ENCODE assay signal across 8 cellular contexts in genomic region chr17:8173056-8173870, GRCh38. TPM values are rescaled to one million over a fixed set of nuclear protein-coding genes. Genes with fewer than 3 reads are reported as not detected.
A peak's percentile ranks its signal among the peaks of the same experiment; 100 is the strongest.
DNase-seq lines count a peak whose midpoint lies in the region; ATAC-seq, FAIRE-seq and TF ChIP-seq lines count a peak whose summit lies in the region.

No MANE protein-coding gene starts in this region.

- no peak for TF ChIP-seq CTCF in CD4-positive, alpha-beta T cell (IDR thresholded peaks at IDR 0.05)
- no peak for TF ChIP-seq CTCF in HepG2 (CRISPR knock-in tag; IDR thresholded peaks at IDR 0.05)

- 1% methylated on average over 21 of the region's 23 CpGs for WGBS in HepG2 (ENCODE audit: low lambda C conversion rate)

- no peaks in the 10 kb centered on the region for H3K79me2 ChIP-seq in HepG2 (ENCODE audit: insufficient read depth, low read length)

- peaks cover 46% of the 10 kb centered on the region for H3K4me1 ChIP-seq in HepG2 (ENCODE audit: insufficient read depth, low read length)

- peak overlapping the region; percentile 44 for H2AFZ ChIP-seq in HepG2 (ENCODE audit: low read length)

- no peaks in the 10 kb centered on the region for H3K36me3 ChIP-seq in HepG2 (replicated peaks in 1 of 2; ENCODE audit: control insufficient read depth in 1 of 2, insufficient read depth in 2 of 2, low read length in 2 of 2)

- in situ Hi-C loops in HepG2 (cut with HindIII; ENCODE audit: extremely low pct_ligation_motif_present, low pct_unique_long_range_greater_than_20kb): no loop called here

- H3K4me1 Mint-ChIP-seq in CD4-positive, alpha-beta T cell (ENCODE audit: low read depth): peaks cover 51% of the 10 kb centered on the region

- H3K27me3 Mint-ChIP-seq in CD4-positive, alpha-beta T cell: no peaks in the 10 kb centered on the region

- peak overlapping the region; percentile 95 for H3K27ac ChIP-seq in CD4-positive, alpha-beta T cell (ENCODE audit: low read depth, low read length)
- H3K27ac ChIP-seq in HepG2 (ENCODE audit: extremely low read length, insufficient read depth, low read length): peak overlapping the region; percentile 97

- peak; percentile 100 for TF ChIP-seq POLR2A in HepG2 (IDR thresholded peaks at IDR 0.05; ENCODE audit: insufficient read depth in 1 of 2, low read depth in 2 of 2, low read length in 2 of 2)

- peaks cover 9% of the 10 kb centered on the region for H3K36me3 Mint-ChIP-seq in CD4-positive, alpha-beta T cell (ENCODE audit: low read depth)

- peak overlapping the region; percentile 93 for H3K9ac ChIP-seq in HepG2 (ENCODE audit: insufficient read depth, low read depth, low read length)

- peak overlapping the region; percentile 99 for H3K27ac Mint-ChIP-seq in CD4-positive, alpha-beta T cell

- H3K27me3 ChIP-seq in CD4-positive, alpha-beta T cell (ENCODE audit: control insufficient read depth, insufficient read depth, low read length): no peaks in the 10 kb centered on the region
- H3K27me3 ChIP-seq in HepG2 (ENCODE audit: control insufficient read depth in 1 of 2, insufficient read depth in 2 of 2, low read length in 2 of 2): no peaks in the 10 kb centered on the region; a peak in 1 of 5 replicates

- H3K9me3 Mint-ChIP-seq in CD4-positive, alpha-beta T cell: no peaks in the 10 kb centered on the region

- H3K4me3 Mint-ChIP-seq in CD4-positive, alpha-beta T cell: peak overlapping the region; percentile 90

- DNase-seq in CD4-positive, alpha-beta T cell: peak in 9 of 10 experiments; percentile 56 to 82 (median 67)
- peak; percentile 95 for DNase-seq in NCI-H510A treated with DMSO at 0.1 percent for 48 hours (lab: John Stamatoyannopoulos, UW)
- peak; percentile 73 to 77 for DNase-seq in activated CD4-positive, alpha-beta T cell treated with anti-CD3 and anti-CD28 coated beads for 24 hours (ENCODE audit: low read depth in 2 of 2)
- peak; percentile 97 for DNase-seq in dermis blood vessel endothelial cell
- DNase-seq in HepG2 (ENCODE audit: low spot score): peak; percentile 98
- DNase-seq in stimulated activated CD4-positive, alpha-beta T cell treated with anti-CD3 and anti-CD28 coated beads, TNF-alpha, amount 100 ng/mL, for 1 hour (ENCODE audit: low read depth in 3 of 3, low spot score in 1 of 3): peak in 2 of 3 donors; percentile 53 to 55

- intact Hi-C loops in CD4-positive, alpha-beta T cell (cut with DNase I, micrococcal nuclease): loop anchor here in 1 of 2 experiments (1.0 to 5.0 kb wide), 6 partner anchors 9 to 74 kb away; partner anchors contain the start of genes CTC1, HES7 and PFAS
- intact Hi-C loops in HepG2 (cut with micrococcal nuclease; ENCODE audit: unreplicated experiment): loop anchor here (1.0 to 2.0 kb wide), 2 partner anchors 34 to 37 kb away; partner anchors contain the start of gene AURKB

- POLR2A ChIA-PET in CD4-positive, alpha-beta T cell (lab: Charles Lee): interaction anchor here (0.5 to 6.7 kb wide), 29 partner anchors 10 to 487 kb away, joined by 3 to 419 read pairs (median 5); partner anchors contain the start of genes ALOXE3, AURKB, BORCS6 and CTC1
- POLR2A ChIA-PET in HepG2 (lab: Yijun Ruan, JAX): interaction anchor here (0.7 to 4.5 kb wide), 41 partner anchors 9 to 988 kb away, joined by 3 to 160 read pairs (median 5); partner anchors contain the start of genes ALOXE3, ATP1B2, AURKB and BORCS6

- H3K9me3 ChIP-seq in CD4-positive, alpha-beta T cell (ENCODE audit: control insufficient read depth, low read length): no peaks in the 10 kb centered on the region
- H3K9me3 ChIP-seq in HepG2 (ENCODE audit: low read length): no peaks in the 10 kb centered on the region

- TF ChIP-seq EP300 in HepG2 (IDR thresholded peaks at IDR 0.05; ENCODE audit: low read depth in 2 of 2, low read length in 2 of 2) (peak; percentile 12 to 83; a peak in 3 of 4 replicates), HepG2 (CRISPR knock-in tag; IDR thresholded peaks at IDR 0.05; ENCODE audit: borderline replicate concordance) (peak; percentile 90)

- peak overlapping the region; percentile 95 for H3K4me2 ChIP-seq in HepG2 (ENCODE audit: low read depth, low read length)

- H3K4me3 ChIP-seq in HepG2 (replicated peaks in 1 of 3; ENCODE audit: insufficient read depth in 1 of 3, low read depth in 2 of 3, low read length in 3 of 3): peak overlapping the region; percentile 60 to 78 (median 73)

- no peaks in the 10 kb centered on the region for H4K20me1 ChIP-seq in HepG2 (ENCODE audit: insufficient read depth, low read length)

- peak; percentile 81 for ATAC-seq in CD4-positive, alpha-beta T cell (ENCODE audit: poor library complexity)
- ATAC-seq in GM19372 (IDR thresholded peaks at IDR 0.05; ENCODE audit: low read depth, unreplicated experiment): peak; percentile 67
- peak; percentile 54 for ATAC-seq in HG03460 (IDR thresholded peaks at IDR 0.05; ENCODE audit: unreplicated experiment)
- ATAC-seq in HepG2: peak; percentile 70

- CTCF ChIA-PET in CD4-positive, alpha-beta T cell (lab: Charles Lee): interaction anchor here (0.7 to 2.2 kb wide), 10 partner anchors 9 to 100 kb away, joined by 3 to 7 read pairs (median 4); partner anchors contain the start of gene CTC1
- CTCF ChIA-PET in HepG2 (lab: Yijun Ruan, JAX; ENCODE audit: low intra/inter-chr PET ratio, low total read pairs): no interaction called here

- TSS peak; percentile 100 for BruUV-seq in HepG2 (replicated peaks; lab: Mats Ljungman, UMichigan)

- FAIRE-seq in HepG2 (lab: Jason Lieb, UNC): peak; percentile 64

- peak; percentile 70 for TF ChIP-seq RAD21 in HepG2 (CRISPR knock-in tag; IDR thresholded peaks at IDR 0.05)

RNA-seq across cellular contexts. Expression of gene TMEM107, which starts 2.9 kb away (rescaled TPM):
- 10 to 100 TPM; 12.2 to 12.9 TPM for total RNA-seq in CD4-positive, alpha-beta T cell
- 13.0 and 17.5 TPM in 2 replicates for total RNA-seq in dermis blood vessel endothelial cell
- total RNA-seq in HepG2 (2016; rRNA removed; fragmentation: Illumina TruSeq; extraction: Trizol): 3.8 and 15.3 TPM in 2 replicates
- 138 and 159 TPM in 2 replicates for total RNA-seq in HepG2 (2016; cell fraction: cytosol; rRNA removed; fragmentation: Illumina TruSeq; extraction: Trizol; ENCODE audit: low read depth)
- 4.0 and 13.1 TPM in 2 replicates for total RNA-seq in HepG2 (2016; cell fraction: insoluble cytoplasmic fraction; rRNA removed; fragmentation: Illumina TruSeq; extraction: Trizol)
- total RNA-seq in HepG2 (2016; cell fraction: membrane; rRNA removed; fragmentation: Illumina TruSeq; extraction: Trizol): 25.0 and 29.6 TPM in 2 replicates
- total RNA-seq in HepG2 (2016; cell fraction: nucleus; rRNA removed; fragmentation: Illumina TruSeq; extraction: Trizol): 18.7 and 21.8 TPM in 2 replicates
- polyA plus RNA-seq in HepG2 (2011; rRNA removed): 4.5 and 7.2 TPM in 2 replicates
- 5.0 and 5.5 TPM in 2 replicates for polyA plus RNA-seq in HepG2 (2011; cell fraction: cytosol; rRNA removed)
- 3.9 and 4.3 TPM in 2 replicates for polyA plus RNA-seq in HepG2 (2011; cell fraction: nucleus; rRNA removed)
- 2.6 and 3.6 TPM in 2 replicates for polyA plus RNA-seq in HepG2 (2012)
- polyA plus RNA-seq in HepG2 (2016; cell fraction: cytosol; fragmentation: Illumina TruSeq; extraction: Trizol; ENCODE audit: low read depth): 2.4 and 3.4 TPM in 2 replicates
- polyA plus RNA-seq in HepG2 (2016; cell fraction: insoluble cytoplasmic fraction; fragmentation: Illumina TruSeq; extraction: Trizol; ENCODE audit: low read depth): 3.4 and 3.5 TPM in 2 replicates
- polyA plus RNA-seq in HepG2 (2016; cell fraction: membrane; fragmentation: Illumina TruSeq; extraction: Trizol; ENCODE audit: low read depth): 2.1 and 3.3 TPM in 2 replicates
- polyA plus RNA-seq in HepG2 (2016; cell fraction: nucleus; fragmentation: Illumina TruSeq; extraction: Trizol; ENCODE audit: insufficient read depth, low read depth): 4.5 and 4.6 TPM in 2 replicates
- polyA minus RNA-seq in HepG2 (2011; rRNA and poly(A)+ RNA removed; ENCODE audit: low replicate concordance): 121 and 165 TPM in 2 replicates
- polyA minus RNA-seq in HepG2 (2011; cell fraction: cytosol; rRNA and poly(A)+ RNA removed): 34.2 and 36.5 TPM in 2 replicates
- polyA minus RNA-seq in HepG2 (2011; cell fraction: nucleus; rRNA and poly(A)+ RNA removed): 79.1 and 96.4 TPM in 2 replicates

RNA-seq across cellular contexts. Expression of gene VAMP2, which starts 10.5 kb away (rescaled TPM):
- 100 to 1,000 TPM; 351 to 366 TPM for total RNA-seq in CD4-positive, alpha-beta T cell
- total RNA-seq in dermis blood vessel endothelial cell (4.4 and 5.2 TPM in 2 replicates), HepG2 (2016; rRNA removed; fragmentation: Illumina TruSeq; extraction: Trizol) (2.0 and 3.9 TPM in 2 replicates)
- 4.1 and 5.2 TPM in 2 replicates for total RNA-seq in HepG2 (2016; cell fraction: cytosol; rRNA removed; fragmentation: Illumina TruSeq; extraction: Trizol; ENCODE audit: low read depth)
- total RNA-seq in HepG2 (2016; cell fraction: insoluble cytoplasmic fraction; rRNA removed; fragmentation: Illumina TruSeq; extraction: Trizol): 1.9 and 3.4 TPM in 2 replicates
- 3.2 and 3.4 TPM in 2 replicates for total RNA-seq in HepG2 (2016; cell fraction: membrane; rRNA removed; fragmentation: Illumina TruSeq; extraction: Trizol)
- 6.5 and 7.1 TPM in 2 replicates for total RNA-seq in HepG2 (2016; cell fraction: nucleus; rRNA removed; fragmentation: Illumina TruSeq; extraction: Trizol)
- polyA plus RNA-seq in HepG2 (2011; rRNA removed): 17.2 and 19.6 TPM in 2 replicates
- polyA plus RNA-seq in HepG2 (2011; cell fraction: cytosol; rRNA removed): 10.1 and 13.2 TPM in 2 replicates
- 40.7 and 63.7 TPM in 2 replicates for polyA plus RNA-seq in HepG2 (2011; cell fraction: nucleus; rRNA removed)
- polyA plus RNA-seq in HepG2 (2012): 29.0 and 34.1 TPM in 2 replicates
- polyA plus RNA-seq in HepG2 (2016; cell fraction: cytosol; fragmentation: Illumina TruSeq; extraction: Trizol; ENCODE audit: low read depth): 2.0 and 2.2 TPM in 2 replicates
- polyA plus RNA-seq in HepG2 (2016; cell fraction: insoluble cytoplasmic fraction; fragmentation: Illumina TruSeq; extraction: Trizol; ENCODE audit: low read depth): 7.1 and 8.5 TPM in 2 replicates
- 4.9 and 5.5 TPM in 2 replicates for polyA plus RNA-seq in HepG2 (2016; cell fraction: membrane; fragmentation: Illumina TruSeq; extraction: Trizol; ENCODE audit: low read depth)
- 35.4 and 36.0 TPM in 2 replicates for polyA plus RNA-seq in HepG2 (2016; cell fraction: nucleus; fragmentation: Illumina TruSeq; extraction: Trizol; ENCODE audit: insufficient read depth, low read depth)
- 6.8 and 7.6 TPM in 2 replicates for polyA minus RNA-seq in HepG2 (2011; rRNA and poly(A)+ RNA removed; ENCODE audit: low replicate concordance)
- polyA minus RNA-seq in HepG2 (2011; cell fraction: cytosol; rRNA and poly(A)+ RNA removed): 3.4 and 6.6 TPM in 2 replicates
- 10.8 and 14.9 TPM in 2 replicates for polyA minus RNA-seq in HepG2 (2011; cell fraction: nucleus; rRNA and poly(A)+ RNA removed)

RNA-seq across cellular contexts. Expression of gene BORCS6, which starts 16.7 kb away (rescaled TPM):
- total RNA-seq in CD4-positive, alpha-beta T cell: 1 to 10 TPM; 6.1 to 6.4 TPM
- 16.6 and 18.9 TPM in 2 replicates for total RNA-seq in dermis blood vessel endothelial cell
- 5.1 and 5.3 TPM in 2 replicates for total RNA-seq in HepG2 (2016; rRNA removed; fragmentation: Illumina TruSeq; extraction: Trizol)
- 1.3 and 1.4 TPM in 2 replicates for total RNA-seq in HepG2 (2016; cell fraction: cytosol; rRNA removed; fragmentation: Illumina TruSeq; extraction: Trizol; ENCODE audit: low read depth)
- 4.3 and 5.3 TPM in 2 replicates for total RNA-seq in HepG2 (2016; cell fraction: insoluble cytoplasmic fraction; rRNA removed; fragmentation: Illumina TruSeq; extraction: Trizol)
- 3.0 and 3.2 TPM in 2 replicates for total RNA-seq in HepG2 (2016; cell fraction: membrane; rRNA removed; fragmentation: Illumina TruSeq; extraction: Trizol)
- total RNA-seq in HepG2 (2016; cell fraction: nucleus; rRNA removed; fragmentation: Illumina TruSeq; extraction: Trizol): 2.1 and 2.4 TPM in 2 replicates
- polyA plus RNA-seq in HepG2 (2011; rRNA removed): 2.0 and 3.2 TPM in 2 replicates
- polyA plus RNA-seq in HepG2 (2011; cell fraction: cytosol; rRNA removed): 3.3 and 3.8 TPM in 2 replicates
- polyA plus RNA-seq in HepG2 (2011; cell fraction: nucleus; rRNA removed): 1.8 and 2.1 TPM in 2 replicates
- polyA plus RNA-seq in HepG2 (2012): 2.9 and 3.6 TPM in 2 replicates
- polyA plus RNA-seq in HepG2 (2016; cell fraction: cytosol; fragmentation: Illumina TruSeq; extraction: Trizol; ENCODE audit: low read depth): 1.1 TPM in 2 replicates
- polyA plus RNA-seq in HepG2 (2016; cell fraction: insoluble cytoplasmic fraction; fragmentation: Illumina TruSeq; extraction: Trizol; ENCODE audit: low read depth): 4.1 and 5.6 TPM in 2 replicates
- polyA plus RNA-seq in HepG2 (2016; cell fraction: membrane; fragmentation: Illumina TruSeq; extraction: Trizol; ENCODE audit: low read depth): 1.5 and 1.8 TPM in 2 replicates
- polyA plus RNA-seq in HepG2 (2016; cell fraction: nucleus; fragmentation: Illumina TruSeq; extraction: Trizol; ENCODE audit: insufficient read depth, low read depth): 2.6 and 2.8 TPM in 2 replicates
- 6.1 and 8.3 TPM in 2 replicates for polyA minus RNA-seq in HepG2 (2011; rRNA and poly(A)+ RNA removed; ENCODE audit: low replicate concordance)
- 2.1 and 3.3 TPM in 2 replicates for polyA minus RNA-seq in HepG2 (2011; cell fraction: cytosol; rRNA and poly(A)+ RNA removed)
- 1.2 and 1.9 TPM in 2 replicates for polyA minus RNA-seq in HepG2 (2011; cell fraction: nucleus; rRNA and poly(A)+ RNA removed)

RNA-seq across cellular contexts. Expression of gene PER1, which starts 21.1 kb away (rescaled TPM):
- total RNA-seq in CD4-positive, alpha-beta T cell: 1,000 to 10,000 TPM; 1,723 to 1,794 TPM
- total RNA-seq in dermis blood vessel endothelial cell: 7.7 and 18.7 TPM in 2 replicates
- 2.6 and 5.5 TPM in 2 replicates for total RNA-seq in HepG2 (2016; rRNA removed; fragmentation: Illumina TruSeq; extraction: Trizol)
- total RNA-seq in HepG2 (2016; cell fraction: cytosol; rRNA removed; fragmentation: Illumina TruSeq; extraction: Trizol; ENCODE audit: low read depth): 1.8 and 2.9 TPM in 2 replicates
- 3.2 and 5.8 TPM in 2 replicates for total RNA-seq in HepG2 (2016; cell fraction: insoluble cytoplasmic fraction; rRNA removed; fragmentation: Illumina TruSeq; extraction: Trizol)
- 1.4 and 1.9 TPM in 2 replicates for total RNA-seq in HepG2 (2016; cell fraction: membrane; rRNA removed; fragmentation: Illumina TruSeq; extraction: Trizol)
- total RNA-seq in HepG2 (2016; cell fraction: nucleus; rRNA removed; fragmentation: Illumina TruSeq; extraction: Trizol): 4.1 and 4.3 TPM in 2 replicates
- 3.6 and 5.2 TPM in 2 replicates for polyA plus RNA-seq in HepG2 (2011; rRNA removed)
- polyA plus RNA-seq in HepG2 (2011; cell fraction: cytosol; rRNA removed): 1.3 and 1.4 TPM in 2 replicates
- 32.0 and 32.6 TPM in 2 replicates for polyA plus RNA-seq in HepG2 (2011; cell fraction: nucleus; rRNA removed)
- 7.8 and 11.4 TPM in 2 replicates for polyA plus RNA-seq in HepG2 (2012)
- 0.38 and 0.70 TPM in 2 replicates for polyA plus RNA-seq in HepG2 (2016; cell fraction: cytosol; fragmentation: Illumina TruSeq; extraction: Trizol; ENCODE audit: low read depth)
- polyA plus RNA-seq in HepG2 (2016; cell fraction: insoluble cytoplasmic fraction; fragmentation: Illumina TruSeq; extraction: Trizol; ENCODE audit: low read depth): 2.2 and 3.6 TPM in 2 replicates
- 0.49 and 0.90 TPM in 2 replicates for polyA plus RNA-seq in HepG2 (2016; cell fraction: membrane; fragmentation: Illumina TruSeq; extraction: Trizol; ENCODE audit: low read depth)
- polyA plus RNA-seq in HepG2 (2016; cell fraction: nucleus; fragmentation: Illumina TruSeq; extraction: Trizol; ENCODE audit: insufficient read depth, low read depth): 13.1 and 17.6 TPM in 2 replicates
- 11.1 and 12.7 TPM in 2 replicates for polyA minus RNA-seq in HepG2 (2011; rRNA and poly(A)+ RNA removed; ENCODE audit: low replicate concordance)
- 3.8 and 6.2 TPM in 2 replicates for polyA minus RNA-seq in HepG2 (2011; cell fraction: cytosol; rRNA and poly(A)+ RNA removed)
- polyA minus RNA-seq in HepG2 (2011; cell fraction: nucleus; rRNA and poly(A)+ RNA removed): 10.4 and 10.7 TPM in 2 replicates

RNA-seq across cellular contexts. Expression of gene AURKB, which starts 37.1 kb away (rescaled TPM):
- 1 to 10 TPM in 1 of 2 experiments, under 1 TPM in 1; 0.56 to 1.4 TPM for total RNA-seq in CD4-positive, alpha-beta T cell
- total RNA-seq in dermis blood vessel endothelial cell (15.3 and 58.0 TPM in 2 replicates), HepG2 (2016; rRNA removed; fragmentation: Illumina TruSeq; extraction: Trizol) (67.7 and 75.3 TPM in 2 replicates)
- total RNA-seq in HepG2 (2016; cell fraction: cytosol; rRNA removed; fragmentation: Illumina TruSeq; extraction: Trizol; ENCODE audit: low read depth): 35.3 and 36.5 TPM in 2 replicates
- total RNA-seq in HepG2 (2016; cell fraction: insoluble cytoplasmic fraction; rRNA removed; fragmentation: Illumina TruSeq; extraction: Trizol): 56.7 and 73.3 TPM in 2 replicates
- 32.1 and 37.8 TPM in 2 replicates for total RNA-seq in HepG2 (2016; cell fraction: membrane; rRNA removed; fragmentation: Illumina TruSeq; extraction: Trizol)
- total RNA-seq in HepG2 (2016; cell fraction: nucleus; rRNA removed; fragmentation: Illumina TruSeq; extraction: Trizol): 41.9 and 49.2 TPM in 2 replicates
- 21.8 and 29.5 TPM in 2 replicates for polyA plus RNA-seq in HepG2 (2011; rRNA removed)
- 13.9 and 23.3 TPM in 2 replicates for polyA plus RNA-seq in HepG2 (2011; cell fraction: cytosol; rRNA removed)
- 85.7 and 130 TPM in 2 replicates for polyA plus RNA-seq in HepG2 (2011; cell fraction: nucleus; rRNA removed)
- 28.3 and 50.5 TPM in 2 replicates for polyA plus RNA-seq in HepG2 (2012)
- polyA plus RNA-seq in HepG2 (2016; cell fraction: cytosol; fragmentation: Illumina TruSeq; extraction: Trizol; ENCODE audit: low read depth): 34.3 and 37.3 TPM in 2 replicates
- polyA plus RNA-seq in HepG2 (2016; cell fraction: insoluble cytoplasmic fraction; fragmentation: Illumina TruSeq; extraction: Trizol; ENCODE audit: low read depth): 64.2 and 89.6 TPM in 2 replicates
- polyA plus RNA-seq in HepG2 (2016; cell fraction: membrane; fragmentation: Illumina TruSeq; extraction: Trizol; ENCODE audit: low read depth): 33.8 and 35.0 TPM in 2 replicates
- 113 and 123 TPM in 2 replicates for polyA plus RNA-seq in HepG2 (2016; cell fraction: nucleus; fragmentation: Illumina TruSeq; extraction: Trizol; ENCODE audit: insufficient read depth, low read depth)
- polyA minus RNA-seq in HepG2 (2011; rRNA and poly(A)+ RNA removed; ENCODE audit: low replicate concordance): 58.9 and 154 TPM in 2 replicates
- polyA minus RNA-seq in HepG2 (2011; cell fraction: cytosol; rRNA and poly(A)+ RNA removed): 9.3 and 12.4 TPM in 2 replicates
- 39.9 and 62.1 TPM in 2 replicates for polyA minus RNA-seq in HepG2 (2011; cell fraction: nucleus; rRNA and poly(A)+ RNA removed)

Comparison
In these comparisons a context has a peak if more than half of its experiments do, and no peak if none do; other contexts are left out.
1. Peak in every context shown above with its lines: DNase-seq, ATAC-seq, H3K4me3 ChIP-seq and H3K27ac ChIP-seq.
2. RNA of gene VAMP2, which starts 10.5 kb away (total RNA-seq): 351 to 366 TPM in CD4-positive, alpha-beta T cell; 4.4 to 5.2 TPM in dermis blood vessel endothelial cell and 1.9 to 7.1 TPM in HepG2; every median in the first group is over 10 times any median in the second.